In genomic region chr21:16323586-16323985, GRCh38 we compare ENCODE assay signal across 32 cellular contexts.
DNase-seq lines count a peak whose midpoint lies in the region; TF ChIP-seq lines count a peak whose summit lies in the region.
"Had no signal": no experiment of that assay in that cellular context is flagged by ENCODE, and none has a peak within 500 bp of the region (broad histone marks: within the 10 kb centered on the region; RNA-seq: fewer than 3 reads in every experiment).

No MANE protein-coding gene starts in this region.

- no peak overlapping the region for H3K4me3 Mint-ChIP-seq in activated T-cell treated with anti-CD3 and anti-CD28 coated beads, Interleukin-2, amount 50 U/mL, for 24 hours
- no peak overlapping the region for H3K4me3 Mint-ChIP-seq in activated CD4-positive, alpha-beta memory T cell treated with anti-CD3 and anti-CD28 coated beads for 36 hours
- H3K4me3 Mint-ChIP-seq: activated naive CD8-positive, alpha-beta T cell; immature natural killer cell; neural progenitor cell; T-helper 2 cell treated with Interferon-gamma antibody and Interleukin-4, amounts not matched to agents 5 μg/mL and 100 μg/mL, for 36 hours had no signal

- peak overlapping the region in 1 of 2 donors; percentile 18 for H3K27ac ChIP-seq in coronary artery
- peak overlapping the region; percentile 56 to 87 for H3K27ac ChIP-seq in uterus
- no peak overlapping the region for H3K27ac ChIP-seq in stomach
- H3K27ac ChIP-seq: BLaER1 treated with 17β-estradiol and CSF1 and Interleukin-3, amounts not matched to agents 10 nM and 100 nM; neural progenitor cell; thoracic aorta; VCaP had no signal

- no peaks in the 10 kb centered on the region for H3K36me3 Mint-ChIP-seq in activated T-cell treated with anti-CD3 and anti-CD28 coated beads, Interleukin-2, amount 50 U/mL, for 24 hours (ENCODE audit: low read depth)
- no peaks in the 10 kb centered on the region for H3K36me3 Mint-ChIP-seq in activated CD4-positive, alpha-beta memory T cell treated with anti-CD3 and anti-CD28 coated beads for 36 hours
- H3K36me3 Mint-ChIP-seq: activated naive CD8-positive, alpha-beta T cell; immature natural killer cell had no signal

- 38 to 73% (median 51%) methylated on average over 1 of the region's 1 CpG for WGBS in stomach, 5 donors

- intact Hi-C loops in uterus (cut with DNase I; ENCODE audit: low total_unique reads) (no loop called here), stomach (cut with DNase I; ENCODE audit: low total_unique reads) (no loop called here)
- intact Hi-C loops in activated CD4-positive, alpha-beta memory T cell treated with anti-CD3 and anti-CD28 coated beads for 36 hours (cut with micrococcal nuclease): no loop called here

- TF ChIP-seq CTCF in coronary artery (IDR thresholded peaks at IDR 0.05): no peak
- no peak for TF ChIP-seq CTCF in uterus (IDR thresholded peaks at IDR 0.05)
- no peak for TF ChIP-seq CTCF in stomach (IDR thresholded peaks at IDR 0.05)

- no peak for TF ChIP-seq EP300 in stomach (IDR thresholded peaks at IDR 0.05)

- POLR2A ChIA-PET in activated CD4-positive, alpha-beta memory T cell treated with anti-CD3 and anti-CD28 coated beads for 36 hours (lab: Charles Lee): no interaction called here

- TF ChIP-seq POLR2A in uterus (IDR thresholded peaks at IDR 0.05): no peak
- no peak for TF ChIP-seq POLR2A in stomach (IDR thresholded peaks at IDR 0.05)

- no peak overlapping the region for H3K27ac Mint-ChIP-seq in activated T-cell treated with anti-CD3 and anti-CD28 coated beads, Interleukin-2, amount 50 U/mL, for 24 hours
- no peak overlapping the region for H3K27ac Mint-ChIP-seq in activated CD4-positive, alpha-beta memory T cell treated with anti-CD3 and anti-CD28 coated beads for 36 hours
- H3K27ac Mint-ChIP-seq: activated naive CD8-positive, alpha-beta T cell; immature natural killer cell; neural progenitor cell; T-helper 2 cell treated with Interferon-gamma antibody and Interleukin-4, amounts not matched to agents 5 μg/mL and 100 μg/mL, for 36 hours had no signal

- peaks cover 4% of the 10 kb centered on the region for H3K27me3 Mint-ChIP-seq in activated T-cell treated with anti-CD3 and anti-CD28 coated beads, Interleukin-2, amount 50 U/mL, for 24 hours
- H3K27me3 Mint-ChIP-seq in activated CD4-positive, alpha-beta memory T cell treated with anti-CD3 and anti-CD28 coated beads for 36 hours: peaks cover 3% of the 10 kb centered on the region
- H3K27me3 Mint-ChIP-seq: activated naive CD8-positive, alpha-beta T cell had no signal

- H3K4me3 ChIP-seq in coronary artery: peak overlapping the region; percentile 1
- no peak overlapping the region for H3K4me3 ChIP-seq in uterus
- no peak overlapping the region for H3K4me3 ChIP-seq in stomach
- H3K4me3 ChIP-seq: BLaER1 treated with 17β-estradiol and CSF1 and Interleukin-3, amounts not matched to agents 10 nM and 100 nM; neural progenitor cell; thoracic aorta had no signal

- no peaks in the 10 kb centered on the region for H3K9me3 ChIP-seq in uterus
- H3K9me3 ChIP-seq in stomach: no peaks in the 10 kb centered on the region
- H3K9me3 ChIP-seq: BLaER1 treated with 17β-estradiol and CSF1 and Interleukin-3, amounts not matched to agents 10 nM and 100 nM; thoracic aorta had no signal

- H3K9me3 Mint-ChIP-seq in activated T-cell treated with anti-CD3 and anti-CD28 coated beads, Interleukin-2, amount 50 U/mL, for 24 hours: no peaks in the 10 kb centered on the region
- H3K9me3 Mint-ChIP-seq in activated CD4-positive, alpha-beta memory T cell treated with anti-CD3 and anti-CD28 coated beads for 36 hours: no peaks in the 10 kb centered on the region
- H3K9me3 Mint-ChIP-seq: T-helper 2 cell treated with Interferon-gamma antibody and Interleukin-4, amounts not matched to agents 5 μg/mL and 100 μg/mL, for 36 hours had no signal

- H3K4me1 Mint-ChIP-seq in activated T-cell treated with anti-CD3 and anti-CD28 coated beads, Interleukin-2, amount 50 U/mL, for 24 hours (ENCODE audit: low read depth): no peaks in the 10 kb centered on the region
- H3K4me1 Mint-ChIP-seq in activated CD4-positive, alpha-beta memory T cell treated with anti-CD3 and anti-CD28 coated beads for 36 hours (ENCODE audit: low read depth): no peaks in the 10 kb centered on the region
- H3K4me1 Mint-ChIP-seq: immature natural killer cell had no signal

- H3K4me1 ChIP-seq in uterus (peaks cover 0 to 9% of the 10 kb centered on the region in 2 donors), stomach (no peaks in the 10 kb centered on the region)
- H3K4me1 ChIP-seq: BLaER1 treated with 17β-estradiol and CSF1 and Interleukin-3, amounts not matched to agents 10 nM and 100 nM; neural progenitor cell had no signal

- CTCF ChIA-PET in activated CD4-positive, alpha-beta memory T cell treated with anti-CD3 and anti-CD28 coated beads for 36 hours (lab: Charles Lee): no interaction called here

- H3K27me3 ChIP-seq in uterus (no peaks in the 10 kb centered on the region), stomach (no peaks in the 10 kb centered on the region)
- H3K27me3 ChIP-seq: BLaER1 treated with 17β-estradiol and CSF1 and Interleukin-3, amounts not matched to agents 10 nM and 100 nM; neural progenitor cell had no signal

- DNase-seq in HCEC 1CT (peak; percentile 59), coronary artery (ENCODE audit: low spot score) (no peak), glomerular visceral epithelial cell (ENCODE audit: extremely low spot score) (peak; percentile 32), uterus (no peak), stomach (no peak)
- no peak for DNase-seq in activated T-cell treated with anti-CD3 and anti-CD28 coated beads, Interleukin-2, amount 50 U/mL, for 24 hours
- no peak for DNase-seq in activated CD4-positive, alpha-beta memory T cell treated with anti-CD3 and anti-CD28 coated beads for 36 hours
- DNase-seq: activated CD4-positive, alpha-beta T cell treated with anti-CD3 and anti-CD28 coated beads for 4 hours; activated CD8-positive, alpha-beta memory T cell treated with anti-CD3 and anti-CD28 coated beads for 24 hours; activated effector memory CD4-positive, alpha-beta T cell treated with Interleukin-2 at 50 U/mL for 16 hours; activated T-cell treated with anti-CD3 and anti-CD28 coated beads for 4 hours; anterior cingulate cortex; cortex of kidney; DMS53; effector memory CD4-positive, alpha-beta T cell; erythroblast; hypothalamus; immature natural killer cell; NCI-H1092; NCI-H1694; NCI-H82; posterior cingulate gyrus; right cardiac atrium; SIG-M5; stimulated activated CD4-positive, alpha-beta T cell treated with anti-CD3 and anti-CD28 coated beads, Interleukin-1b, Interleukin-23, amount 100 ng/mL, for 48 hours; stimulated activated naive CD4-positive, alpha-beta T cell treated with Interleukin-2 at 50 U/mL for 16 hours had no signal

- H3K36me3 ChIP-seq in uterus (no peaks in the 10 kb centered on the region), stomach (no peaks in the 10 kb centered on the region)
- H3K36me3 ChIP-seq: BLaER1 treated with 17β-estradiol and CSF1 and Interleukin-3, amounts not matched to agents 10 nM and 100 nM; neural progenitor cell; thoracic aorta had no signal

Comparison
In these comparisons a context has a peak if more than half of its experiments do, and no peak if none do; other contexts are left out.
1. DNase-seq: peak in HCEC 1CT (single experiment) and glomerular visceral epithelial cell (single experiment); none in coronary artery (single experiment), uterus (0 of 2), stomach (single experiment), activated T-cell treated with anti-CD3 and anti-CD28 coated beads, Interleukin-2, amount 50 U/mL, for 24 hours (single experiment) and activated CD4-positive, alpha-beta memory T cell treated with anti-CD3 and anti-CD28 coated beads for 36 hours (single experiment).
2. H3K27ac ChIP-seq: peak in uterus (2 of 2); none in stomach (0 of 5).